In the genomic region with DNA sequence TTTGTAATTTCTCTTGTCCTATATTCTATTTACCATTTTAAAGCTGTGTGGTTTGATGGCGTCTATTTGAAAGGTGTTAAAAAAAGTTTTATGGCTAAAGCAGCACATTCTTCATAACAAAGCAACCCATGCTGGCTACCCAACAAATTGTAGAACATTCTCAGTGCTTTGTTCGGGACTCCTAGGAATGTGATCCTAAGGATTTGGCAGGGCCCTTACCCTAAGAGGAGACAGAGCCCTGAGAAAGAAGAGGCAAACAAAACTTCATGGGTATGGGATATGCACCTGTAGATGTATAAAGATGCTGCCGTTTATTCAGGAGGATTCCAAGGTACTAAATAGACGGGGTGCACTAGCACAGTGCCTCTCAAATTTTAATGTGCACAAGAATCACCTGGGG, we compare ENCODE assay signal across 31 cellular contexts.
"Had no signal": no experiment of that assay in that cellular context is flagged by ENCODE, and none has a peak within 500 bp of the region (broad histone marks: within the 10 kb centered on the region; RNA-seq: fewer than 3 reads in every experiment).

No MANE protein-coding gene starts in this region.

- H3K27ac ChIP-seq: coronary artery, esophagus muscularis mucosa, foreskin keratinocyte, gastroesophageal sphincter, heart left ventricle, hepatocyte, left lung, parathyroid adenoma, right lobe of liver, testis, tibial artery had no signal

- H3K9ac ChIP-seq: parathyroid adenoma had no signal

- H3K36me3 Mint-ChIP-seq: mesothelial cell of epicardium; naive B cell; natural killer cell treated with Interleukin-12 subunit alpha and Interleukin-12 subunit beta and Interleukin-15 and Interleukin-18, amount 100 ng/mL, for 72 hours; stimulated activated effector memory CD8-positive, alpha-beta T cell treated with anti-CD3 and anti-CD28 coated beads, Interleukin-12 subunit alpha, Interleukin-12 subunit beta, amount 100 ng/mL, for 72 hours; type B pancreatic cell had no signal

- H3K79me2 ChIP-seq: hepatocyte, parathyroid adenoma had no signal

- H3K4me1 ChIP-seq: esophagus muscularis mucosa, foreskin keratinocyte, gastroesophageal sphincter, heart left ventricle, left lung, parathyroid adenoma, right lobe of liver, testis, tibial artery had no signal

- H3K9me3 Mint-ChIP-seq: naive B cell; natural killer cell treated with Interleukin-12 subunit alpha and Interleukin-12 subunit beta and Interleukin-15 and Interleukin-18, amount 100 ng/mL, for 72 hours; stimulated activated effector memory CD8-positive, alpha-beta T cell treated with anti-CD3 and anti-CD28 coated beads, Interleukin-12 subunit alpha, Interleukin-12 subunit beta, amount 100 ng/mL, for 72 hours; type B pancreatic cell had no signal

- ATAC-seq: foreskin keratinocyte; gastroesophageal sphincter; heart left ventricle; left cardiac atrium; left lung; mucosa of descending colon; natural killer cell treated with Interleukin-12 subunit alpha and Interleukin-12 subunit beta and Interleukin-15 and Interleukin-18, amount 100 ng/mL, for 72 hours; right lobe of liver; stimulated activated effector memory CD8-positive, alpha-beta T cell treated with anti-CD3 and anti-CD28 coated beads, Interleukin-12 subunit alpha, Interleukin-12 subunit beta, amount 100 ng/mL, for 72 hours had no signal

- H3K36me3 ChIP-seq: esophagus muscularis mucosa, gastroesophageal sphincter, heart left ventricle, left lung, right lobe of liver, tibial artery had no signal

- H3K9me3 ChIP-seq: esophagus muscularis mucosa, gastroesophageal sphincter, heart left ventricle, left lung, mucosa of descending colon, right lobe of liver, testis, tibial artery had no signal

- H3K27ac Mint-ChIP-seq: mesothelial cell of epicardium; naive B cell; natural killer cell treated with Interleukin-12 subunit alpha and Interleukin-12 subunit beta and Interleukin-15 and Interleukin-18, amount 100 ng/mL, for 72 hours; progenitor cell of endocrine pancreas; stimulated activated effector memory CD8-positive, alpha-beta T cell treated with anti-CD3 and anti-CD28 coated beads, Interleukin-12 subunit alpha, Interleukin-12 subunit beta, amount 100 ng/mL, for 72 hours; type B pancreatic cell had no signal

- H3K27me3 ChIP-seq: esophagus muscularis mucosa, foreskin keratinocyte, gastroesophageal sphincter, heart left ventricle, hepatocyte, left lung, right lobe of liver, testis, tibial artery had no signal

- H3K4me2 ChIP-seq: hepatocyte had no signal

- H3K4me3 ChIP-seq: coronary artery, esophagus muscularis mucosa, gastroesophageal sphincter, heart left ventricle, hepatocyte, left lung, mucosa of descending colon, right lobe of liver, testis, tibial artery had no signal

- H3K27me3 Mint-ChIP-seq: progenitor cell of endocrine pancreas, type B pancreatic cell had no signal

- H3K4me1 Mint-ChIP-seq: mesothelial cell of epicardium; naive B cell; neural crest cell; stimulated activated effector memory CD8-positive, alpha-beta T cell treated with anti-CD3 and anti-CD28 coated beads, Interleukin-12 subunit alpha, Interleukin-12 subunit beta, amount 100 ng/mL, for 72 hours had no signal

- FAIRE-seq: endothelial cell of umbilical vein, islet of Langerhans, small intestine had no signal

- H3K4me3 Mint-ChIP-seq: mesothelial cell of epicardium; naive B cell; natural killer cell treated with Interleukin-12 subunit alpha and Interleukin-12 subunit beta and Interleukin-15 and Interleukin-18, amount 100 ng/mL, for 72 hours; neural crest cell; stimulated activated effector memory CD8-positive, alpha-beta T cell treated with anti-CD3 and anti-CD28 coated beads, Interleukin-12 subunit alpha, Interleukin-12 subunit beta, amount 100 ng/mL, for 72 hours; type B pancreatic cell had no signal

- H2AFZ ChIP-seq: hepatocyte, parathyroid adenoma had no signal

- DNase-seq: dermis blood vessel endothelial cell; effector memory CD4-positive, alpha-beta T cell; foreskin keratinocyte; heart left ventricle; left cardiac atrium; left lung; mesenchymal stem cell; mucosa of descending colon; naive B cell; right lobe of liver; small intestine; stimulated activated CD4-positive, alpha-beta T cell treated with anti-CD3 and anti-CD28 coated beads, Interleukin-12 subunit alpha, Interleukin-12 subunit beta, amount 100 ng/mL, for 4 hours; stimulated activated CD4-positive, alpha-beta T cell treated with anti-CD3 and anti-CD28 coated beads, Interleukin-1b, Interleukin-23, amount 100 ng/mL, for 48 hours; stimulated activated CD4-positive, alpha-beta T cell treated with anti-CD3 and anti-CD28 coated beads, Interleukin-4, amount 100 ng/mL, for 1 hour; stimulated activated naive CD4-positive, alpha-beta T cell treated with Interleukin-2 at 50 U/mL for 16 hours; substantia nigra; testis; tibial artery had no signal
